8 cellular contexts compared by ENCODE assay signal in genomic region chr12:18165889-18166288, GRCh38.
DNase-seq lines count a peak whose midpoint lies in the region; ATAC-seq and TF ChIP-seq lines count a peak whose summit lies in the region.

No MANE protein-coding gene starts in this region.

- TF ChIP-seq CTCF in Calu3 (IDR thresholded peaks at IDR 0.05; ENCODE audit: unreplicated experiment): no peak
- no peak for TF ChIP-seq CTCF in glutamatergic neuron (IDR thresholded peaks at IDR 0.05; ENCODE audit: partially characterized antibody, unreplicated experiment)

- peak overlapping the region; percentile 47 for H3K4me3 Mint-ChIP-seq in Calu3 (ENCODE audit: low read depth, unreplicated experiment)
- peak overlapping the region; percentile 60 to 69 for H3K4me3 Mint-ChIP-seq in effector memory CD8-positive, alpha-beta T cell
- no peak overlapping the region for H3K4me3 Mint-ChIP-seq in glutamatergic neuron (ENCODE audit: unreplicated experiment)

- H3K36me3 Mint-ChIP-seq in Calu3 (ENCODE audit: insufficient read depth, unreplicated experiment): no peaks in the 10 kb centered on the region
- no peaks in the 10 kb centered on the region for H3K36me3 Mint-ChIP-seq in effector memory CD8-positive, alpha-beta T cell (ENCODE audit: insufficient read depth)
- H3K36me3 Mint-ChIP-seq in glutamatergic neuron (ENCODE audit: unreplicated experiment): no peaks in the 10 kb centered on the region

- DNase-seq in Calu3 (no peak), glutamatergic neuron (no peak), DMS53 treated with DMSO at 0.1 percent for 48 hours (lab: John Stamatoyannopoulos, UW; ENCODE audit: unreplicated experiment) (no peak), glomerular visceral epithelial cell (ENCODE audit: extremely low spot score) (no peak), SIG-M5 treated with dmso at 0.1 percent for 504 hours (lab: John Stamatoyannopoulos, UW; ENCODE audit: unreplicated experiment) (no peak)
- DNase-seq in effector memory CD8-positive, alpha-beta T cell: no peak

- CTCF ChIA-PET in Calu3 (lab: Charles Lee): interaction anchor here (1.0 kb wide), 1 partner anchor 59 kb away, joined by 3 read pairs; no protein-coding TSS in a partner anchor

- peaks cover 5% of the 10 kb centered on the region for H3K9me3 Mint-ChIP-seq in Calu3 (ENCODE audit: low read depth, unreplicated experiment)
- no peaks in the 10 kb centered on the region for H3K9me3 Mint-ChIP-seq in effector memory CD8-positive, alpha-beta T cell
- no peaks in the 10 kb centered on the region for H3K9me3 Mint-ChIP-seq in glutamatergic neuron (ENCODE audit: unreplicated experiment)

- H3K27me3 Mint-ChIP-seq in Calu3 (ENCODE audit: unreplicated experiment) (no peaks in the 10 kb centered on the region), glutamatergic neuron (ENCODE audit: unreplicated experiment) (no peaks in the 10 kb centered on the region)
- no peaks in the 10 kb centered on the region for H3K27me3 Mint-ChIP-seq in effector memory CD8-positive, alpha-beta T cell

- H3K4me1 Mint-ChIP-seq in Calu3 (ENCODE audit: low read depth, unreplicated experiment) (peaks cover 8% of the 10 kb centered on the region), glutamatergic neuron (ENCODE audit: low read depth, unreplicated experiment) (no peaks in the 10 kb centered on the region)
- H3K4me1 Mint-ChIP-seq in effector memory CD8-positive, alpha-beta T cell (ENCODE audit: low read depth in 2 of 2): peaks cover 6 to 11% of the 10 kb centered on the region in 2 donors

- no peak overlapping the region for H3K27ac Mint-ChIP-seq in Calu3 (ENCODE audit: unreplicated experiment)
- peak overlapping the region; percentile 83 to 90 for H3K27ac Mint-ChIP-seq in effector memory CD8-positive, alpha-beta T cell
- no peak overlapping the region for H3K27ac Mint-ChIP-seq in glutamatergic neuron (ENCODE audit: unreplicated experiment)

- intact Hi-C loops in Calu3 (cut with micrococcal nuclease; ENCODE audit: unreplicated experiment): no loop called here

- BruUV-seq in Calu3 (replicated peaks; lab: Mats Ljungman, UMichigan): no TSS peak

- ATAC-seq in GM19468 (IDR thresholded peaks at IDR 0.05; ENCODE audit: extremely low read depth, unreplicated experiment) (peak; percentile 21), HG03196 (IDR thresholded peaks at IDR 0.05; ENCODE audit: unreplicated experiment) (peak; percentile 42)
- peak; percentile 26 for ATAC-seq in effector memory CD8-positive, alpha-beta T cell (replicated peaks)

Comparison
In these comparisons a context has a peak if more than half of its experiments do, and no peak if none do; other contexts are left out.
1. H3K27ac Mint-ChIP-seq: peak in effector memory CD8-positive, alpha-beta T cell (2 of 2); none in Calu3 (single experiment) and glutamatergic neuron (single experiment).
2. Peak in every context shown above with its lines, with median percentiles within 50 percentile points of each other: ATAC-seq.